In the genomic region with DNA sequence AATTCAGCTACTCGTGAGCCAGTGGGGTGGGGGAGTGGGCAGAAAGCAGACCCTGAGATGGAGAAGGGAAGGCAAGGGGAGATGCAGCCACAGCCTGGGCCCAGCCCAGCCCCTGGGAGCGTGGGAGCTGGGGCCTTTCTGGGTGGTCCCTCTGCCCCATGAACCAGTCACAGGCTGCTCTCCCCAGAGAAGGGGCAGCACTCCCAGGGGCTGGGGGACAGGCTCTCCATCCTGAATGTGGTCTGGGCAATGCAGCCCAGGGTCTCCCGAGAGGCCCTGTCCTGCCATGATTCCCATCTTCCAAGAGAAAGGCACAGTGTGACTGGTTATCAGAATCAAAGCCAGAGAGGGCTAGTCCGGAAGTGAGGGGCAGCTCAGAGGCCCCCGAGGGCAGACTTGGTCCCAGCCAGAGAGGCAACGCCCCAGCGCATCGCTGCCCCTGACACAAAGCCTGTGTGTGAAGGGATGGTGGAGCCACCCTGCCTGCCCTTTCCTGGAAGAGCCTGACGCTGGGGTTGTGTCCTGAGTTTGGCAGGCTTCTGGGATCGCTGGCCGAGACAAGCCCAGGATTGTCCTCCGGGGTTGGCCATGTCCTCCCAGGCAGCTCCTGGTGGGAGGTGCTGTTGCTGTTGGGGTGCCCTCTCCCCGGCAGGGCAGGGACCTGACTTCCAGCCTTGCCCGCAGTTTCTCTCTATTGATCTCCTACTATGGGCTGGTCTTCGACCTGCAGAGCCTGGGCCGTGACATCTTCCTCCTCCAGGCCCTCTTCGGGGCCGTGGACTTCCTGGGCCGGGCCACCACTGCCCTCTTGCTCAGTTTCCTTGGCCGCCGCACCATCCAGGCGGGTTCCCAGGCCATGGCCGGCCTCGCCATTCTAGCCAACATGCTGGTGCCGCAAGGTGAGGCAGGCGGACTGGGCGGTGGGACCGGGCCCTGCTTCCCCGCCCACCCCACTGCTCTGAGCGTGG, we compare ENCODE assay signal across 11 cellular contexts. TPM values are rescaled to one million over a fixed set of nuclear protein-coding genes. Genes with fewer than 3 reads are reported as not detected.
DNase-seq lines count a peak whose midpoint lies in the region; ATAC-seq, FAIRE-seq and TF ChIP-seq lines count a peak whose summit lies in the region.
"Had no signal": no experiment of that assay in that cellular context is flagged by ENCODE, and none has a peak within 500 bp of the region (broad histone marks: within the 10 kb centered on the region; RNA-seq: fewer than 3 reads in every experiment).

No MANE protein-coding gene starts in this region.

- H3K36me3 ChIP-seq in Panc1 (ENCODE audit: control insufficient read depth, insufficient read depth, low read length) (no peaks in the 10 kb centered on the region), fibroblast of lung (ENCODE audit: control insufficient read depth, insufficient read depth, low read length) (no peaks in the 10 kb centered on the region), ovary (no peaks in the 10 kb centered on the region)

- in situ Hi-C loops in Panc1 (cut with HindIII; ENCODE audit: low pct_unique_long_range_greater_than_20kb, low sequenced_read_pairs) = no loop called here

- H3K4me2 ChIP-seq in fibroblast of lung (ENCODE audit: extremely low read depth, insufficient read depth, low read length) = peak overlapping the region; percentile 25

- H4K20me1 ChIP-seq in fibroblast of lung (ENCODE audit: control insufficient read depth, extremely low read depth, insufficient read depth, low read length) = no peaks in the 10 kb centered on the region

- H3K27me3 ChIP-seq in Panc1 (ENCODE audit: control insufficient read depth, insufficient read depth, low read length) (no peaks in the 10 kb centered on the region), fibroblast of lung (ENCODE audit: control insufficient read depth, insufficient read depth, low read length) (no peaks in the 10 kb centered on the region), ovary (no peaks in the 10 kb centered on the region)

- H3K4me3 ChIP-seq in Panc1 (ENCODE audit: low read depth in 2 of 2, low read length in 2 of 2) (no peak overlapping the region; a peak in 1 of 4 replicates), fibroblast of lung (replicated peaks in 1 of 4; ENCODE audit: control extremely low read depth in 1 of 4, insufficient read depth in 1 of 4, low read depth in 3 of 4, low read length in 4 of 4) (no peak overlapping the region), ovary (no peak overlapping the region)

- no peak for TF ChIP-seq EP300 in ovary (IDR thresholded peaks at IDR 0.05)

- intact Hi-C loops in Panc1 (cut with micrococcal nuclease; ENCODE audit: unreplicated experiment) = no loop called here
- intact Hi-C loops in ovary (cut with DNase I) = no loop called here

- no peak for FAIRE-seq in H54 (lab: Jason Lieb, UNC)
- FAIRE-seq: frontal cortex had no signal

- CTCF ChIA-PET in Panc1 (lab: Charles Lee) = interaction anchor here (1.4 kb wide), 1 partner anchor 16 kb away, joined by 4 read pairs; no protein-coding TSS in a partner anchor

- peak overlapping the region; percentile 40; the same call in 1 of the 2 replicates for H3K27ac ChIP-seq in Panc1 (ENCODE audit: low read length)
- H3K27ac ChIP-seq in fibroblast of lung (ENCODE audit: insufficient read depth, low read length) = no peak overlapping the region
- peak overlapping the region; percentile 26 to 62 for H3K27ac ChIP-seq in ovary

- H3K9me3 ChIP-seq in Panc1 (ENCODE audit: control insufficient read depth, insufficient read depth, low read depth, low read length) = no peaks in the 10 kb centered on the region
- H3K9me3 ChIP-seq in fibroblast of lung (ENCODE audit: control insufficient read depth, insufficient read depth, low read depth, low read length) = no peaks in the 10 kb centered on the region
- no peaks in the 10 kb centered on the region for H3K9me3 ChIP-seq in ovary

- H3K9ac ChIP-seq in fibroblast of lung (ENCODE audit: insufficient read depth, low read length) = no peak overlapping the region

- H3K4me1 ChIP-seq in Panc1 (ENCODE audit: control insufficient read depth, insufficient read depth, low read length) (0 out of 2 replicates have a peak, but pooled peaks cover 9% of the 10 kb centered on the region), fibroblast of lung (ENCODE audit: control insufficient read depth, extremely low read depth, insufficient read depth, low read length) (no peaks in the 10 kb centered on the region), ovary (ENCODE audit: insufficient read depth) (peaks cover 2% of the 10 kb centered on the region)

- no TSS peak for BruUV-seq in Panc1 (replicated peaks; lab: Mats Ljungman, UMichigan)

- H3K79me2 ChIP-seq in fibroblast of lung (ENCODE audit: control insufficient read depth, insufficient read depth, low read length) = no peaks in the 10 kb centered on the region

- ATAC-seq in Panc1 (no peak), HG02759 (IDR thresholded peaks at IDR 0.05; ENCODE audit: unreplicated experiment) (no peak)

- H2AFZ ChIP-seq in fibroblast of lung (ENCODE audit: low read length) = peak overlapping the region; percentile 35

- DNase-seq in H54 (ENCODE audit: insufficient read length, low spot score) = no peak
- DNase-seq in Panc1 (ENCODE audit: low read depth, low spot score) = no peak
- DNase-seq in fibroblast of lung (ENCODE audit: low read depth in 2 of 2) = no peak
- DNase-seq in ovary = peak in 1 of 5 donors; percentile 53
- DNase-seq in SIG-M5 treated with dmso at 0.1 percent for 504 hours (lab: John Stamatoyannopoulos, UW; ENCODE audit: unreplicated experiment) = no peak
- no peak for DNase-seq in NCI-H1436 treated with DMSO at 0.1 percent for 48 hours (lab: John Stamatoyannopoulos, UW)
- no peak for DNase-seq in NCI-H1417 (lab: John Stamatoyannopoulos, UW)
- DNase-seq: GOT3 had no signal

- 82 to 84% (median 83%) methylated on average over 30 of the region's 30 CpGs for WGBS in ovary, 3 donors

- POLR2A ChIA-PET in Panc1 (lab: Charles Lee) = no interaction called here

- TF ChIP-seq CTCF in Panc1 (IDR thresholded peaks at IDR 0.05) (no peak), fibroblast of lung (conservative IDR thresholded peaks at IDR 0.05 in 1 of 2, IDR thresholded peaks at IDR 0.05 in 1 of 2; ENCODE audit: low read depth in 1 of 2, low read length in 2 of 2) (no peak), ovary (IDR thresholded peaks at IDR 0.05) (no peak)

- peak; percentile 20; the same call in 1 of the 2 replicates for TF ChIP-seq POLR2A in H54 (IDR thresholded peaks at IDR 0.05; ENCODE audit: low read depth, low read length)
- no peak for TF ChIP-seq POLR2A in ovary (IDR thresholded peaks at IDR 0.05)

RNA-seq across cellular contexts. Expression of gene SLC22A11, which starts 11.5 kb away (rescaled TPM):
- total RNA-seq in Panc1 (2021; ENCODE audit: unreplicated experiment) (not detected), fibroblast of lung (not detected in 2 replicates), ovary (under 1 TPM in 5 of 7 donors, not detected in 2; 0.12 to 0.65 (median 0.15) TPM)
- not detected for polyA plus RNA-seq in Panc1 (2012; ENCODE audit: insufficient read length)
- polyA plus RNA-seq in fibroblast of lung (not detected in 2 replicates), ovary (under 1 TPM in 1 of 2 donors, not detected in 1; 0.13 TPM)
- polyA plus RNA-seq in fibroblast of lung (2012) = not detected in 2 replicates
- polyA minus RNA-seq in fibroblast of lung (ENCODE audit: low replicate concordance) = not detected in 2 replicates
- total RNA-seq: cerebellum, frontal cortex had no signal

RNA-seq across cellular contexts. Expression of gene SLC22A12, which starts 23.8 kb away (rescaled TPM):
- total RNA-seq in Panc1 (2021; ENCODE audit: unreplicated experiment) (not detected), fibroblast of lung (not detected in 2 replicates), ovary (not detected)
- polyA plus RNA-seq in Panc1 (2012; ENCODE audit: insufficient read length) = not detected
- polyA plus RNA-seq in fibroblast of lung (not detected in 2 replicates), ovary (not detected)
- polyA plus RNA-seq in fibroblast of lung (2012) = not detected in 2 replicates
- polyA minus RNA-seq in fibroblast of lung (ENCODE audit: low replicate concordance) = not detected in 2 replicates
- total RNA-seq: cerebellum, frontal cortex had no signal
